ENCODE assay signal across 20 cellular contexts in the genomic region with DNA sequence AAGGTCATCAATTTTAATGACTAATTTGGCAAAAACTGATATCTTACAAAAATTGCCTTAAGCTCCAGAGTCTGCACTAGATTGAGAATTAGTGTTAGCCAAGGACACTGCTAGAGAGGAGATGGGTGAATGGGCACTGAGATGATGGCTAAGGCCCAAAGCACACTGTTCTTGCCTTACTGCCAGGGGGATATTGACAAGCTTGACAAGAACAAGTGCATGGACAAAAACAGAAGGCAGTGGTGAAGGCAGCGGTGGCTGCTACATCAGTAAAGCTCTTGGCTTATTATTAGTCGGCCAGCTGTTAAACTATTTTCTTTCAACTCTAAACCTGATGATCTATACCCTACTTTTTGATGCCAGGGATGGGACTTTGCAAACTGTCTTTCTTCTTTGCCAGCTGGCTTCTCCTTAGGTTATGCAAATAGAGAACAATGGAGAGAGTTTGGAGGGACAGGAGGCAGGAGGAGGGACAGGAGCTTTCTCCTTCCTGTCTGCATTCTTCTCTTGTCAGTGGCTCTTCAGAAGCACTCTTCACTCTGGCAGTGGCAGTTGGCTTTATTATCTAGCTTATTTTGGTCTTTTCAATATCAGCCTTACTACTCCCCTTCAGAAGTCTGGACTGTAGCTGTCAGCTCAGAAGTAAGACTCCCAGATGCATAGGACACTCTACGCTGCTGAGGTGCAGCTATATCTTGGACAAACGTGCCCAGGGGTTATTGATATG.
"Had no signal": no experiment of that assay in that cellular context is flagged by ENCODE, and none has a peak within 500 bp of the region (broad histone marks: within the 10 kb centered on the region; RNA-seq: fewer than 3 reads in every experiment).

No MANE protein-coding gene starts in this region.

- H3K27me3 ChIP-seq: dorsolateral prefrontal cortex, foreskin keratinocyte, ovary, spleen, upper lobe of right lung had no signal

- H3K9me3 ChIP-seq: ovary, thoracic aorta, upper lobe of right lung had no signal

- H3K27ac ChIP-seq: dorsolateral prefrontal cortex, epithelial cell of prostate, foreskin keratinocyte, ovary, spleen, thoracic aorta, upper lobe of right lung had no signal

- H3K4me1 ChIP-seq: foreskin keratinocyte, spleen, upper lobe of right lung had no signal

- ATAC-seq: activated CD4-positive, alpha-beta T cell treated with anti-CD3 and anti-CD28 coated beads for 36 hours; foreskin keratinocyte; naive thymus-derived CD4-positive, alpha-beta T cell; stimulated activated naive B cell treated with anti-CD40 and anti-IgM and Interleukin-4, amounts not matched to agents 10 μg/mL and 1 μg/mL and 100 μg/mL, for 72 hours; upper lobe of right lung had no signal

- DNase-seq: activated CD4-positive, alpha-beta memory T cell treated with anti-CD3 and anti-CD28 coated beads for 36 hours; activated CD4-positive, alpha-beta T cell treated with anti-CD3 and anti-CD28 coated beads for 36 hours; activated naive CD8-positive, alpha-beta T cell treated with anti-CD3 and anti-CD28 coated beads for 36 hours; activated T-cell treated with anti-CD3 and anti-CD28 coated beads for 4 hours; amygdala; caudate nucleus; dorsolateral prefrontal cortex; foreskin keratinocyte; immature natural killer cell; kidney glomerular epithelial cell; mesenchymal stem cell; naive thymus-derived CD4-positive, alpha-beta T cell; ovary; spleen; stimulated activated CD4-positive, alpha-beta T cell treated with anti-CD3 and anti-CD28 coated beads, Interleukin-4, amount 100 ng/mL, for 4 hours; stimulated activated naive B cell treated with anti-CD40 and anti-IgM and Interleukin-4, amounts not matched to agents 10 μg/mL and 1 μg/mL and 100 μg/mL, for 72 hours; SW 1271; upper lobe of right lung had no signal

- H3K36me3 ChIP-seq: ovary, spleen, thoracic aorta, upper lobe of right lung had no signal

- H3K4me3 ChIP-seq: dorsolateral prefrontal cortex, ovary, spleen, thoracic aorta, upper lobe of right lung had no signal
